Comparison of ENCODE assay signal across 14 cellular contexts in genomic region chr2:45891719-45892118, GRCh38.
DNase-seq lines count a peak whose midpoint lies in the region; ATAC-seq and TF ChIP-seq lines count a peak whose summit lies in the region.
"Had no signal": no experiment of that assay in that cellular context is flagged by ENCODE, and none has a peak within 500 bp of the region (broad histone marks: within the 10 kb centered on the region; RNA-seq: fewer than 3 reads in every experiment).

No MANE protein-coding gene starts in this region.

- no peak for DNase-seq in DND-41
- DNase-seq in NCI-H146 treated with DMSO at 0.1 percent for 48 hours (lab: John Stamatoyannopoulos, UW; ENCODE audit: unreplicated experiment) = peak; percentile 86
- peak in 1 of 34 experiments; percentile 2 for DNase-seq in T-cell
- no peak for DNase-seq in SJCRH30
- DNase-seq in effector memory CD8-positive, alpha-beta T cell = no peak
- DNase-seq: gastrocnemius medialis, kidney, NCI-H524 treated with DMSO at 0.1 percent for 48 hours, nephron progenitor cell had no signal

- H3K36me3 Mint-ChIP-seq in T-cell (no peaks in the 10 kb centered on the region), nephron (ENCODE audit: low read depth) (no peaks in the 10 kb centered on the region)
- no peaks in the 10 kb centered on the region for H3K36me3 Mint-ChIP-seq in effector memory CD8-positive, alpha-beta T cell (ENCODE audit: insufficient read depth)

- peak overlapping the region in 1 of 3 donors; percentile 51 for H3K4me3 Mint-ChIP-seq in T-cell
- H3K4me3 Mint-ChIP-seq in nephron = no peak overlapping the region
- H3K4me3 Mint-ChIP-seq in effector memory CD8-positive, alpha-beta T cell = no peak overlapping the region
- H3K4me3 Mint-ChIP-seq: nephron progenitor cell had no signal

- TF ChIP-seq CTCF in DND-41 (IDR thresholded peaks at IDR 0.05; ENCODE audit: borderline replicate concordance, extremely low read depth, low read length, poor library complexity, severe bottlenecking) (no peak), nephron (IDR thresholded peaks at IDR 0.05; ENCODE audit: unreplicated experiment in 3 of 3) (no peak)

- H3K79me2 ChIP-seq in DND-41 (ENCODE audit: insufficient read depth, low read length) = no peaks in the 10 kb centered on the region

- no peaks in the 10 kb centered on the region for H3K27me3 ChIP-seq in DND-41 (ENCODE audit: insufficient read depth, low read length, poor library complexity)
- H3K27me3 ChIP-seq in SJCRH30 = no peaks in the 10 kb centered on the region
- H3K27me3 ChIP-seq: ascending aorta, gastrocnemius medialis, SJSA1 had no signal

- H3K4me2 ChIP-seq in DND-41 (ENCODE audit: insufficient read depth, low read length) = no peak overlapping the region

- no peak overlapping the region for H2AFZ ChIP-seq in DND-41 (ENCODE audit: low read depth, low read length)

- H3K4me3 ChIP-seq in DND-41 (ENCODE audit: low read depth in 1 of 2, low read length in 2 of 2) (no peak overlapping the region), SJCRH30 (no peak overlapping the region)
- H3K4me3 ChIP-seq: ascending aorta, gastrocnemius medialis, SJSA1 had no signal

- H3K9ac ChIP-seq in DND-41 (ENCODE audit: low read depth, low read length) = no peak overlapping the region

- H3K9me3 Mint-ChIP-seq in T-cell (no peaks in the 10 kb centered on the region), nephron (no peaks in the 10 kb centered on the region)
- no peaks in the 10 kb centered on the region for H3K9me3 Mint-ChIP-seq in effector memory CD8-positive, alpha-beta T cell
- H3K9me3 Mint-ChIP-seq: nephron progenitor cell had no signal

- POLR2A ChIA-PET in T-cell (lab: Charles Lee) = no interaction called here

- H3K4me1 Mint-ChIP-seq in T-cell = peaks cover 41 to 57% (median 49%) of the 10 kb centered on the region in 3 donors
- H3K4me1 Mint-ChIP-seq in nephron = peaks cover 59% of the 10 kb centered on the region
- H3K4me1 Mint-ChIP-seq in effector memory CD8-positive, alpha-beta T cell (ENCODE audit: low read depth in 2 of 2) = peaks cover 19 to 37% of the 10 kb centered on the region in 2 donors

- H3K36me3 ChIP-seq in DND-41 (ENCODE audit: insufficient read depth, low read length) (no peaks in the 10 kb centered on the region), SJCRH30 (no peaks in the 10 kb centered on the region)
- H3K36me3 ChIP-seq: ascending aorta, gastrocnemius medialis, SJSA1 had no signal

- ATAC-seq in DND-41 (ENCODE audit: insufficient read depth, low read depth) = no peak
- peak in 1 of 4 experiments; percentile 17 for ATAC-seq in T-cell (replicated peaks in 1 of 4)
- no peak for ATAC-seq in HG03039 (IDR thresholded peaks at IDR 0.05; ENCODE audit: unreplicated experiment)
- ATAC-seq in effector memory CD8-positive, alpha-beta T cell (replicated peaks) = no peak
- ATAC-seq: gastrocnemius medialis, sciatic nerve had no signal

- CTCF ChIA-PET in T-cell (lab: Charles Lee) = interaction anchor here in 1 of 2 donors (1.4 kb wide), 1 partner anchor 113 kb away, joined by 4 read pairs; no protein-coding TSS in a partner anchor

- peak overlapping the region; percentile 63; the same call in 1 of the 2 replicates for H3K27ac ChIP-seq in DND-41 (ENCODE audit: low read length)
- H3K27ac ChIP-seq in SJCRH30 = no peak overlapping the region
- H3K27ac ChIP-seq: ascending aorta, gastrocnemius medialis, SJSA1 had no signal

- H3K27me3 Mint-ChIP-seq in T-cell = no peaks in the 10 kb centered on the region
- peaks cover 26% of the 10 kb centered on the region for H3K27me3 Mint-ChIP-seq in nephron (ENCODE audit: low read depth)
- no peaks in the 10 kb centered on the region for H3K27me3 Mint-ChIP-seq in effector memory CD8-positive, alpha-beta T cell

- H4K20me1 ChIP-seq in DND-41 (ENCODE audit: insufficient read depth, low read length) = no peaks in the 10 kb centered on the region

- H3K4me1 ChIP-seq in DND-41 (ENCODE audit: insufficient read depth, low read length) = peaks cover 47% of the 10 kb centered on the region
- H3K4me1 ChIP-seq in SJCRH30 = peaks cover 27% of the 10 kb centered on the region
- H3K4me1 ChIP-seq: ascending aorta had no signal

- H3K27ac Mint-ChIP-seq in T-cell = peak overlapping the region; percentile 11 to 15
- H3K27ac Mint-ChIP-seq in nephron = peak overlapping the region in 2 of 3 experiments; percentile 18 to 19
- H3K27ac Mint-ChIP-seq in effector memory CD8-positive, alpha-beta T cell = no peak overlapping the region
- H3K27ac Mint-ChIP-seq: nephron progenitor cell had no signal

- H3K9me3 ChIP-seq in DND-41 (ENCODE audit: insufficient read depth, low read length, severe bottlenecking) (no peaks in the 10 kb centered on the region), SJCRH30 (replicated peaks) (no peaks in the 10 kb centered on the region)
- H3K9me3 ChIP-seq: ascending aorta, gastrocnemius medialis, SJSA1 had no signal

Comparison
In these comparisons a context has a peak if more than half of its experiments do, and no peak if none do; other contexts are left out.
1. H3K27ac Mint-ChIP-seq: peak in T-cell (2 of 2) and nephron (2 of 3); none in effector memory CD8-positive, alpha-beta T cell (0 of 2).